30 cellular contexts compared by ENCODE assay signal in genomic region chr16:68466174-68466573, GRCh38. TPM values are rescaled to one million over a fixed set of nuclear protein-coding genes. Genes with fewer than 3 reads are reported as not detected.
"Had no signal": no experiment of that assay in that cellular context is flagged by ENCODE, and none has a peak within 500 bp of the region (broad histone marks: within the 10 kb centered on the region; RNA-seq: fewer than 3 reads in every experiment).

No MANE protein-coding gene starts in this region.

- H3K9me3 Mint-ChIP-seq: activated naive CD4-positive, alpha-beta T cell treated with anti-CD3 and anti-CD28 coated beads, Interleukin-2, amount 50 U/mL, for 24 hours; activated T-helper 1 cell treated with anti-CD3 and anti-CD28 coated beads, Interleukin-12 subunit alpha, Interleukin-12 subunit beta, Interleukin-2, Interleukin-4 antibody, amounts not matched to agents 30 ng/mL and 10 ng/mL and 1 ng/mL, durations not matched to agents 14 hours and 24 hours and 36 hours; activated T-helper 2 cell treated with anti-CD3 and anti-CD28 coated beads, Interferon-gamma antibody, Interleukin-2, Interleukin-4, amounts not matched to agents 10 μg/mL and 5 μg/mL and 100 μg/mL, durations not matched to agents 14 hours and 24 hours and 36 hours had no signal

- H3K27ac ChIP-seq: ascending aorta, breast epithelium, cardiac muscle cell, colonic mucosa, epithelial cell of prostate, esophagus squamous epithelium had no signal

- H3K9me3 ChIP-seq: ascending aorta, breast epithelium, colonic mucosa had no signal

- DNase-seq: activated CD4-positive, alpha-beta memory T cell treated with anti-CD3 and anti-CD28 coated beads for 36 hours; activated CD4-positive, alpha-beta T cell treated with anti-CD3 and anti-CD28 coated beads for 36 hours; activated CD4-positive, alpha-beta T cell treated with anti-CD3 and anti-CD28 coated beads, Interleukin-2, amount 10 ng/mL, durations not matched to agents 24 days and 14 days; activated CD4-positive, CD25-positive, alpha-beta regulatory T cell; activated CD4-positive, CD25-positive, alpha-beta regulatory T cell treated with anti-CD3 and anti-CD28 coated beads, Interleukin-2, amount 50 U/mL, for 72 hours; activated CD8-positive, alpha-beta memory T cell treated with anti-CD3 and anti-CD28 coated beads, Interleukin-2, amount 10 ng/mL, durations not matched to agents 7 days and 5 days; activated CD8-positive, alpha-beta memory T cell treated with anti-CD3 and anti-CD28 coated beads, Interleukin-2, amount 50 U/mL, for 4 hours; activated CD8-positive, alpha-beta T cell treated with anti-CD3 and anti-CD28 coated beads, Interleukin-2, amount 10 ng/mL, durations not matched to agents 7 days and 5 days; activated effector memory CD4-positive, alpha-beta T cell treated with anti-CD3 and anti-CD28 coated beads, Interleukin-2, amount 50 U/mL, for 16 hours; activated naive CD4-positive, alpha-beta T cell treated with anti-CD3 and anti-CD28 coated beads for 36 hours; activated naive CD8-positive, alpha-beta T cell treated with anti-CD3 and anti-CD28 coated beads, Interleukin-2, amount 10 ng/mL, durations not matched to agents 7 days and 5 days; activated T-cell treated with anti-CD3 and anti-CD28 coated beads, Interleukin-2, amount 50 U/mL, for 1 hour; activated T-cell treated with anti-CD3 and anti-CD28 coated beads, Interleukin-2, amount 50 U/mL, for 48 hours; central memory CD4-positive, alpha-beta T cell; cerebellar nuclear complex; colonic mucosa; effector CD8-positive, alpha-beta T cell; esophagus squamous epithelium; head of caudate nucleus; hippocampal formation; T1000 had no signal

- H3K27ac Mint-ChIP-seq: activated CD4-positive, alpha-beta memory T cell treated with anti-CD3 and anti-CD28 coated beads for 36 hours; activated CD4-positive, alpha-beta T cell treated with anti-CD3 and anti-CD28 coated beads for 36 hours; activated CD4-positive, alpha-beta T cell treated with anti-CD3 and anti-CD28 coated beads, Interleukin-2, amount 10 ng/mL, durations not matched to agents 24 days and 14 days; activated CD8-positive, alpha-beta memory T cell treated with anti-CD3 and anti-CD28 coated beads, Interleukin-2, amount 10 ng/mL, durations not matched to agents 7 days and 5 days; activated CD8-positive, alpha-beta T cell treated with anti-CD3 and anti-CD28 coated beads, Interleukin-2, amount 10 ng/mL, durations not matched to agents 7 days and 5 days; activated naive CD4-positive, alpha-beta T cell treated with anti-CD3 and anti-CD28 coated beads for 36 hours; activated naive CD4-positive, alpha-beta T cell treated with anti-CD3 and anti-CD28 coated beads, Interleukin-2, amount 50 U/mL, for 24 hours; activated T-helper 1 cell treated with anti-CD3 and anti-CD28 coated beads, Interleukin-12 subunit alpha, Interleukin-12 subunit beta, Interleukin-2, Interleukin-4 antibody, amounts not matched to agents 30 ng/mL and 10 ng/mL and 1 ng/mL, durations not matched to agents 14 hours and 24 hours and 36 hours; activated T-helper 2 cell treated with anti-CD3 and anti-CD28 coated beads, Interferon-gamma antibody, Interleukin-2, Interleukin-4, amounts not matched to agents 10 μg/mL and 5 μg/mL and 100 μg/mL, durations not matched to agents 14 hours and 24 hours and 36 hours had no signal

- H3K36me3 ChIP-seq: ascending aorta, breast epithelium, cardiac muscle cell, colonic mucosa, esophagus squamous epithelium had no signal

- H3K27me3 ChIP-seq: ascending aorta, breast epithelium, cardiac muscle cell, colonic mucosa had no signal

- H3K36me3 Mint-ChIP-seq: activated CD4-positive, alpha-beta memory T cell treated with anti-CD3 and anti-CD28 coated beads for 36 hours; activated naive CD8-positive, alpha-beta T cell treated with anti-CD3 and anti-CD28 coated beads, Interleukin-2, amount 10 ng/mL, durations not matched to agents 7 days and 5 days; brain had no signal

- H3K4me3 ChIP-seq: ascending aorta, breast epithelium, cardiac muscle cell, colonic mucosa, esophagus squamous epithelium had no signal

- ATAC-seq: activated CD4-positive, alpha-beta T cell treated with anti-CD3 and anti-CD28 coated beads for 36 hours; activated CD8-positive, alpha-beta memory T cell treated with anti-CD3 and anti-CD28 coated beads, Interleukin-2, amount 10 ng/mL, durations not matched to agents 7 days and 5 days; activated CD8-positive, alpha-beta T cell treated with anti-CD3 and anti-CD28 coated beads, Interleukin-2, amount 10 ng/mL, durations not matched to agents 7 days and 5 days had no signal

- H3K4me3 Mint-ChIP-seq: activated CD4-positive, alpha-beta memory T cell treated with anti-CD3 and anti-CD28 coated beads for 36 hours; activated CD4-positive, alpha-beta T cell treated with anti-CD3 and anti-CD28 coated beads for 36 hours; activated CD4-positive, alpha-beta T cell treated with anti-CD3 and anti-CD28 coated beads, Interleukin-2, amount 10 ng/mL, durations not matched to agents 24 days and 14 days; activated CD8-positive, alpha-beta memory T cell treated with anti-CD3 and anti-CD28 coated beads, Interleukin-2, amount 10 ng/mL, durations not matched to agents 7 days and 5 days; activated CD8-positive, alpha-beta T cell treated with anti-CD3 and anti-CD28 coated beads, Interleukin-2, amount 10 ng/mL, durations not matched to agents 7 days and 5 days; activated naive CD4-positive, alpha-beta T cell treated with anti-CD3 and anti-CD28 coated beads for 36 hours; activated naive CD4-positive, alpha-beta T cell treated with anti-CD3 and anti-CD28 coated beads, Interleukin-2, amount 50 U/mL, for 24 hours; activated naive CD8-positive, alpha-beta T cell treated with anti-CD3 and anti-CD28 coated beads, Interleukin-2, amount 10 ng/mL, durations not matched to agents 7 days and 5 days; activated T-helper 1 cell treated with anti-CD3 and anti-CD28 coated beads, Interleukin-12 subunit alpha, Interleukin-12 subunit beta, Interleukin-2, Interleukin-4 antibody, amounts not matched to agents 30 ng/mL and 10 ng/mL and 1 ng/mL, durations not matched to agents 14 hours and 24 hours and 36 hours; brain had no signal

- H3K27me3 Mint-ChIP-seq: activated CD4-positive, alpha-beta memory T cell treated with anti-CD3 and anti-CD28 coated beads for 36 hours; activated CD4-positive, alpha-beta T cell treated with anti-CD3 and anti-CD28 coated beads for 36 hours; activated naive CD4-positive, alpha-beta T cell treated with anti-CD3 and anti-CD28 coated beads, Interleukin-2, amount 50 U/mL, for 24 hours had no signal

RNA-seq across cellular contexts. Expression of gene SMPD3, which starts 17.9 kb away (rescaled TPM):
- total RNA-seq: ascending aorta, endothelial cell of umbilical vein had no signal
